In genomic region chr1:13642306-13643004, GRCh38 we compare ENCODE assay signal across 21 cellular contexts. TPM values are rescaled to one million over a fixed set of nuclear protein-coding genes. Genes with fewer than 3 reads are reported as not detected.
A peak's percentile ranks its signal among the peaks of the same experiment; 100 is the strongest.
DNase-seq lines count a peak whose midpoint lies in the region; TF ChIP-seq lines count a peak whose summit lies in the region.
"Had no signal": no experiment of that assay in that cellular context is flagged by ENCODE, and none has a peak within 500 bp of the region (broad histone marks: within the 10 kb centered on the region; RNA-seq: fewer than 3 reads in every experiment).

No MANE protein-coding gene starts in this region.

- CTCF ChIA-PET in activated CD4-positive, alpha-beta memory T cell treated with anti-CD3 and anti-CD28 coated beads, Interleukin-2, amount 10 ng/mL, durations not matched to agents 7 days and 5 days (lab: Charles Lee), result no interaction called here

- no peak overlapping the region for H3K27ac ChIP-seq in smooth muscle cell (ENCODE audit: low read depth)
- H3K27ac ChIP-seq: A549, neural progenitor cell, tibial nerve had no signal

- peaks cover 9% of the 10 kb centered on the region for H3K4me1 Mint-ChIP-seq in glutamatergic neuron (ENCODE audit: low read depth, unreplicated experiment)
- no peaks in the 10 kb centered on the region for H3K4me1 Mint-ChIP-seq in activated CD4-positive, alpha-beta memory T cell treated with anti-CD3 and anti-CD28 coated beads, Interleukin-2, amount 10 ng/mL, durations not matched to agents 7 days and 5 days
- H3K4me1 Mint-ChIP-seq: CD4-positive, CD25-positive, alpha-beta regulatory T cell; endodermal cell; neural progenitor cell; stimulated activated effector memory CD8-positive, alpha-beta T cell treated with anti-CD3 and anti-CD28 coated beads, Interleukin-12 subunit alpha, Interleukin-12 subunit beta, amount 100 ng/mL, for 72 hours had no signal

- peaks cover 2% of the 10 kb centered on the region for H3K27me3 Mint-ChIP-seq in glutamatergic neuron (ENCODE audit: unreplicated experiment)
- H3K27me3 Mint-ChIP-seq in activated CD4-positive, alpha-beta memory T cell treated with anti-CD3 and anti-CD28 coated beads, Interleukin-2, amount 10 ng/mL, durations not matched to agents 7 days and 5 days, result peaks cover 5% of the 10 kb centered on the region

- H3K36me3 Mint-ChIP-seq in glutamatergic neuron (ENCODE audit: unreplicated experiment), result no peaks in the 10 kb centered on the region
- no peaks in the 10 kb centered on the region for H3K36me3 Mint-ChIP-seq in activated CD4-positive, alpha-beta memory T cell treated with anti-CD3 and anti-CD28 coated beads, Interleukin-2, amount 10 ng/mL, durations not matched to agents 7 days and 5 days (ENCODE audit: low read depth)
- H3K36me3 Mint-ChIP-seq: neural progenitor cell; stimulated activated effector memory CD8-positive, alpha-beta T cell treated with anti-CD3 and anti-CD28 coated beads, Interleukin-12 subunit alpha, Interleukin-12 subunit beta, amount 100 ng/mL, for 72 hours had no signal

- H3F3A ChIP-seq in smooth muscle cell (ENCODE audit: low read depth), result no peaks in the 10 kb centered on the region

- H3K79me2 ChIP-seq in smooth muscle cell (ENCODE audit: low read depth), result no peaks in the 10 kb centered on the region

- TF ChIP-seq CTCF in glutamatergic neuron (IDR thresholded peaks at IDR 0.05; ENCODE audit: partially characterized antibody, unreplicated experiment) (no peak), smooth muscle cell (IDR thresholded peaks at IDR 0.05; ENCODE audit: borderline replicate concordance, insufficient read depth, poor library complexity, severe bottlenecking) (no peak)

- no peak overlapping the region for H3K4me2 ChIP-seq in smooth muscle cell
- H3K4me2 ChIP-seq: A549, neural progenitor cell had no signal

- no peaks in the 10 kb centered on the region for H3K4me1 ChIP-seq in smooth muscle cell (ENCODE audit: low read depth)
- H3K4me1 ChIP-seq: A549, neural progenitor cell, tibial nerve had no signal

- no peak overlapping the region for H3K9ac ChIP-seq in smooth muscle cell (ENCODE audit: low read depth)
- H3K9ac ChIP-seq: neural progenitor cell had no signal

- peak; percentile 48 for DNase-seq in Ammon's horn (ENCODE audit: low spot score)
- DNase-seq in M059J (ENCODE audit: low read depth), result peak; percentile 45
- DNase-seq in RPMI8226, result peak; percentile 82
- peak; percentile 36 for DNase-seq in glutamatergic neuron
- DNase-seq in NCI-H2029 treated with DMSO at 0.1 percent for 48 hours (lab: John Stamatoyannopoulos, UW), result no peak
- no peak for DNase-seq in smooth muscle cell (lab: John Stamatoyannopoulos, UW; ENCODE audit: unreplicated experiment)
- DNase-seq in activated CD4-positive, alpha-beta memory T cell treated with anti-CD3 and anti-CD28 coated beads, Interleukin-2, amount 10 ng/mL, durations not matched to agents 7 days and 5 days, result no peak
- no peak for DNase-seq in middle frontal gyrus (ENCODE audit: extremely low spot score, low spot score)
- DNase-seq: activated CD4-positive, alpha-beta T cell treated with anti-CD3 and anti-CD28 coated beads, Interleukin-2, amount 50 U/mL, for 48 hours; activated naive CD4-positive, alpha-beta T cell treated with Interleukin-2 at 50 U/mL for 16 hours; CD4-positive, CD25-positive, alpha-beta regulatory T cell; endodermal cell; hippocampal formation; islet precursor cell; mesenchymal stem cell; NCI-H1105 treated with DMSO at 0.1 percent for 48 hours; NCI-H82 had no signal

- POLR2A ChIA-PET in activated CD4-positive, alpha-beta memory T cell treated with anti-CD3 and anti-CD28 coated beads, Interleukin-2, amount 10 ng/mL, durations not matched to agents 7 days and 5 days (lab: Charles Lee), result no interaction called here

- no peak overlapping the region for H3K4me3 Mint-ChIP-seq in glutamatergic neuron (ENCODE audit: unreplicated experiment)
- no peak overlapping the region for H3K4me3 Mint-ChIP-seq in activated CD4-positive, alpha-beta memory T cell treated with anti-CD3 and anti-CD28 coated beads, Interleukin-2, amount 10 ng/mL, durations not matched to agents 7 days and 5 days
- H3K4me3 Mint-ChIP-seq: CD4-positive, CD25-positive, alpha-beta regulatory T cell; endodermal cell; neural progenitor cell; stimulated activated effector memory CD8-positive, alpha-beta T cell treated with anti-CD3 and anti-CD28 coated beads, Interleukin-12 subunit alpha, Interleukin-12 subunit beta, amount 100 ng/mL, for 72 hours had no signal

- no peaks in the 10 kb centered on the region for H4K20me1 ChIP-seq in smooth muscle cell (ENCODE audit: low read depth)

- H3K27ac Mint-ChIP-seq in glutamatergic neuron (ENCODE audit: unreplicated experiment), result peak overlapping the region; percentile 76
- H3K27ac Mint-ChIP-seq in activated CD4-positive, alpha-beta memory T cell treated with anti-CD3 and anti-CD28 coated beads, Interleukin-2, amount 10 ng/mL, durations not matched to agents 7 days and 5 days, result no peak overlapping the region
- H3K27ac Mint-ChIP-seq: CD4-positive, CD25-positive, alpha-beta regulatory T cell; endodermal cell; neural progenitor cell; stimulated activated effector memory CD8-positive, alpha-beta T cell treated with anti-CD3 and anti-CD28 coated beads, Interleukin-12 subunit alpha, Interleukin-12 subunit beta, amount 100 ng/mL, for 72 hours had no signal

- peaks cover 3% of the 10 kb centered on the region for H3K9me3 ChIP-seq in smooth muscle cell (replicated peaks; ENCODE audit: low read depth)

- peaks cover 5% of the 10 kb centered on the region for H3K9me3 Mint-ChIP-seq in glutamatergic neuron (ENCODE audit: unreplicated experiment)
- peaks cover 16% of the 10 kb centered on the region for H3K9me3 Mint-ChIP-seq in activated CD4-positive, alpha-beta memory T cell treated with anti-CD3 and anti-CD28 coated beads, Interleukin-2, amount 10 ng/mL, durations not matched to agents 7 days and 5 days

- no peak overlapping the region for H3K4me3 ChIP-seq in smooth muscle cell
- H3K4me3 ChIP-seq: A549, neural progenitor cell, tibial nerve had no signal

- H3K27me3 ChIP-seq in smooth muscle cell (ENCODE audit: low read depth), result no peaks in the 10 kb centered on the region
- H3K27me3 ChIP-seq: neural progenitor cell, tibial nerve had no signal

- WGBS in smooth muscle cell (ENCODE audit: low lambda C conversion rate), result 85% methylated on average over 3 of the region's 3 CpGs

- no peaks in the 10 kb centered on the region for H3K36me3 ChIP-seq in smooth muscle cell (ENCODE audit: low read depth)
- H3K36me3 ChIP-seq: neural progenitor cell, tibial nerve had no signal

- H2AFZ ChIP-seq in smooth muscle cell (ENCODE audit: low read depth), result no peak overlapping the region
- H2AFZ ChIP-seq: neural progenitor cell had no signal

RNA-seq across cellular contexts. Expression of gene PRDM2, which starts 57.5 kb away (rescaled TPM):
- total RNA-seq in M059J (2014; rRNA removed; shearing (Covaris generic)), result 9.2 and 11.3 TPM in 2 replicates
- total RNA-seq in glutamatergic neuron (ENCODE audit: unreplicated experiment) (88.3 TPM), smooth muscle cell (20.0 and 24.3 TPM in 2 replicates)
- polyA plus RNA-seq in smooth muscle cell, result 18.5 and 19.8 TPM in 2 replicates
- total RNA-seq in activated CD4-positive, alpha-beta memory T cell treated with anti-CD3 and anti-CD28 coated beads, Interleukin-2, amount 10 ng/mL, durations not matched to agents 7 days and 5 days, result 10 to 100 TPM; 56.3 to 58.4 TPM

RNA-seq across cellular contexts. Expression of gene PDPN, which starts 58.8 kb away (rescaled TPM):
- total RNA-seq in M059J (2014; rRNA removed; shearing (Covaris generic)), result 2.0 and 4.1 TPM in 2 replicates
- total RNA-seq in glutamatergic neuron (ENCODE audit: unreplicated experiment) (4.8 TPM), smooth muscle cell (459 and 476 TPM in 2 replicates)
- 336 and 414 TPM in 2 replicates for polyA plus RNA-seq in smooth muscle cell
- not detected for total RNA-seq in activated CD4-positive, alpha-beta memory T cell treated with anti-CD3 and anti-CD28 coated beads, Interleukin-2, amount 10 ng/mL, durations not matched to agents 7 days and 5 days
- total RNA-seq: CD4-positive, CD25-positive, alpha-beta regulatory T cell had no signal
- polyA plus RNA-seq: A549; CD4-positive, CD25-positive, alpha-beta regulatory T cell had no signal

Comparison
In these comparisons a context has a peak if more than half of its experiments do, and no peak if none do; other contexts are left out.
1. DNase-seq: peak in Ammon's horn (single experiment), M059J (single experiment), RPMI8226 (single experiment) and glutamatergic neuron (single experiment); none in NCI-H2029 treated with DMSO at 0.1 percent for 48 hours (single experiment), smooth muscle cell (single experiment), activated CD4-positive, alpha-beta memory T cell treated with anti-CD3 and anti-CD28 coated beads, Interleukin-2, amount 10 ng/mL, durations not matched to agents 7 days and 5 days (single experiment) and middle frontal gyrus (single experiment).
2. RNA of gene PDPN, which starts 58.8 kb away (total RNA-seq): 459 to 476 TPM in smooth muscle cell; 4.8 TPM in glutamatergic neuron (single experiment), 2.0 to 4.1 TPM in M059J and not detected in activated CD4-positive, alpha-beta memory T cell treated with anti-CD3 and anti-CD28 coated beads, Interleukin-2, amount 10 ng/mL, durations not matched to agents 7 days and 5 days; every median in the first group is over 10 times any median in the second.